21 cellular contexts compared by ENCODE assay signal in the genomic region with DNA sequence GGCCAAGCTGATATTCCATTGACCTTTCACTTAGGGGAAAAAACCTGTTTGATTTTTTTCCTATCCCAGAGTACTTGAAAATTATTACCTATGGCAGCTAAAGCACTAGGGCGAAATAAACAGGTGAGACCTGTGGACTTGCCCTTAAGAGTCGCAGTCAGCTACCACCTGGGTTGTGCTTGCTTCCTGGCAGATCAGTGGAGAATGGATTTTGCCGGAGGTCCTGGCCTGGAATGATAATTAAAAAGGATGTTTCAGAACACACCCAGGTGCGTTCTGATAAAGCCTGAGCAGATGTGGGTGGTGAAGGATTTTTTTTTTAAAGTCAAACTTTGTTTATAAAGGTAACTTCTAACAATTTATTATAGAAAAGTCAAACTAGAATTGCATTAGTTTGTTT. TPM values are rescaled to one million over a fixed set of nuclear protein-coding genes. Genes with fewer than 3 reads are reported as not detected.
A peak's percentile ranks its signal among the peaks of the same experiment; 100 is the strongest.
DNase-seq lines count a peak whose midpoint lies in the region; ATAC-seq and TF ChIP-seq lines count a peak whose summit lies in the region.
"Had no signal": no experiment of that assay in that cellular context is flagged by ENCODE, and none has a peak within 500 bp of the region (broad histone marks: within the 10 kb centered on the region; RNA-seq: fewer than 3 reads in every experiment).

No MANE protein-coding gene starts in this region.

- DNase-seq in DMS153 treated with DMSO at 0.1 percent for 48 hours (lab: John Stamatoyannopoulos, UW; ENCODE audit: unreplicated experiment) (peak; percentile 41), NAMALWA (ENCODE audit: low spot score) (peak; percentile 6), osteoblast (ENCODE audit: insufficient read length, low spot score, missing footprints) (no peak), foreskin keratinocyte (no peak), NCI-H2171 treated with DMSO at 0.1 percent for 48 hours (lab: John Stamatoyannopoulos, UW) (no peak), NCI-H2227 treated with DMSO at 0.1 percent for 48 hours (lab: John Stamatoyannopoulos, UW) (no peak)
- DNase-seq: activated CD4-positive, CD25-positive, alpha-beta regulatory T cell; activated CD8-positive, alpha-beta memory T cell treated with anti-CD3 and anti-CD28 coated beads for 24 hours; activated T-cell treated with anti-CD3 and anti-CD28 coated beads, Interleukin-2, amount 50 U/mL, for 24 hours; CD4-positive, CD25-positive, alpha-beta regulatory T cell; cortex of kidney; H9; MG63; NCI-H1694 treated with DMSO at 0.1 percent for 48 hours; RPMI8226; stimulated activated CD4-positive, alpha-beta T cell treated with anti-CD3 and anti-CD28 coated beads, Interleukin-4, amount 100 ng/mL, for 1 hour; stimulated activated naive CD4-positive, alpha-beta T cell had no signal

- peak overlapping the region in 3 of 5 experiments; percentile 10 to 66 (median 32) for H3K27ac Mint-ChIP-seq in brain
- H3K27ac Mint-ChIP-seq: activated T-cell treated with anti-CD3 and anti-CD28 coated beads, Interleukin-2, amount 50 U/mL, for 24 hours; CD4-positive, CD25-positive, alpha-beta regulatory T cell; H9 had no signal

- no peak for ATAC-seq in foreskin keratinocyte
- ATAC-seq: mucosa of descending colon had no signal

- H3K36me3 ChIP-seq in osteoblast (ENCODE audit: insufficient read depth, low read length) = no peaks in the 10 kb centered on the region
- H3K36me3 ChIP-seq: MG63, prostate gland had no signal

- no peak overlapping the region for H3K4me3 ChIP-seq in osteoblast (ENCODE audit: insufficient read depth, low read length)
- H3K4me3 ChIP-seq: MG63, mucosa of descending colon, prostate gland, testis had no signal

- H3K27ac ChIP-seq in osteoblast (ENCODE audit: low read depth, low read length) = no peak overlapping the region
- no peak overlapping the region for H3K27ac ChIP-seq in foreskin keratinocyte
- H3K27ac ChIP-seq: prostate gland, testis had no signal

- no peaks in the 10 kb centered on the region for H4K20me1 ChIP-seq in osteoblast (ENCODE audit: insufficient read depth, low read length)

- H3K27me3 ChIP-seq in osteoblast (ENCODE audit: insufficient read depth, low read length) = no peaks in the 10 kb centered on the region
- peaks cover 2% of the 10 kb centered on the region for H3K27me3 ChIP-seq in foreskin keratinocyte
- H3K27me3 ChIP-seq: MG63, testis had no signal

- no peaks in the 10 kb centered on the region for H3K36me3 Mint-ChIP-seq in brain
- H3K36me3 Mint-ChIP-seq: CD4-positive, CD25-positive, alpha-beta regulatory T cell had no signal

- H3K4me2 ChIP-seq in osteoblast (ENCODE audit: insufficient read depth, low read length) = peak overlapping the region; percentile 17

- H3K79me2 ChIP-seq in osteoblast (ENCODE audit: insufficient read depth, low read length) = peaks cover 2% of the 10 kb centered on the region

- no peaks in the 10 kb centered on the region for H3K27me3 Mint-ChIP-seq in brain

- H3K4me1 ChIP-seq in osteoblast (ENCODE audit: insufficient read depth, low read length) = peaks cover 2% of the 10 kb centered on the region
- H3K4me1 ChIP-seq in foreskin keratinocyte = peaks cover 7% of the 10 kb centered on the region
- H3K4me1 ChIP-seq: prostate gland had no signal

- no peaks in the 10 kb centered on the region for H3K9me3 ChIP-seq in osteoblast (ENCODE audit: low read depth, low read length)
- H3K9me3 ChIP-seq: MG63, mucosa of descending colon, prostate gland, testis had no signal

- H3K9me3 Mint-ChIP-seq in brain = no peaks in the 10 kb centered on the region
- H3K9me3 Mint-ChIP-seq: activated T-cell treated with anti-CD3 and anti-CD28 coated beads, Interleukin-2, amount 50 U/mL, for 24 hours; H9 had no signal

- peaks cover 94% of the 10 kb centered on the region for H3K4me1 Mint-ChIP-seq in brain
- H3K4me1 Mint-ChIP-seq: CD4-positive, CD25-positive, alpha-beta regulatory T cell had no signal

- TF ChIP-seq CTCF in brain (conservative IDR thresholded peaks at IDR 0.05) (no peak), osteoblast (IDR thresholded peaks at IDR 0.05; ENCODE audit: extremely low read depth, low read depth, low read length) (no peak), foreskin keratinocyte (conservative IDR thresholded peaks at IDR 0.05) (no peak)

- no peak overlapping the region for H2AFZ ChIP-seq in osteoblast (ENCODE audit: low read length)

- peak overlapping the region in 2 of 5 experiments; percentile 3 to 20 for H3K4me3 Mint-ChIP-seq in brain
- H3K4me3 Mint-ChIP-seq: activated T-cell treated with anti-CD3 and anti-CD28 coated beads, Interleukin-2, amount 50 U/mL, for 24 hours; CD4-positive, CD25-positive, alpha-beta regulatory T cell; H9 had no signal

RNA-seq across cellular contexts. Expression of gene AUTS2, which starts 59.1 kb away (rescaled TPM):
- polyA plus RNA-seq in brain (ENCODE audit: insufficient read depth, low read depth, low replicate concordance) (59.9 TPM), foreskin keratinocyte (1.7 and 2.8 TPM in 2 replicates)
- total RNA-seq in osteoblast (15.2 and 17.4 TPM in 2 replicates), foreskin keratinocyte (7.4 and 9.8 TPM in 2 replicates)

Comparison
In these comparisons a context has a peak if more than half of its experiments do, and no peak if none do; other contexts are left out.
1. DNase-seq: peak in DMS153 treated with DMSO at 0.1 percent for 48 hours (single experiment) and NAMALWA (single experiment); none in osteoblast (single experiment), foreskin keratinocyte (0 of 2), NCI-H2171 treated with DMSO at 0.1 percent for 48 hours (single experiment) and NCI-H2227 treated with DMSO at 0.1 percent for 48 hours (single experiment).